Comparison of ENCODE assay signal across 8 cellular contexts in the genomic region with DNA sequence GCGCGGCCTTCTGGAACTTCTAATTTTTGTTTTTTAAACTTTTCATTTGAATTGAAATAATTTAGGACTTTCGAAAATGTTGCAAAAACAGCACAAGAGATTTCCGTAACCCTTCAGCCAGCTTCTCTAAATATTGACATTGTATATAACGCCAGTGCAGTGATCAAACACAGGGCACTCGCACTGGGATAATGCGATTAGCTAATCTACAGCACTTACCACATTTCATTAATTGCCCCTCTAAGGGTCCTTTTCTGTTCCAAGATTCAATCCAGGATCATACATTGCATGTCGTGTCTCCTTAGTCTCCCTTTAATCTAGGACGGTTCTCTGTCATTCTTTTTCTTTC. TPM values are rescaled to one million over a fixed set of nuclear protein-coding genes. Genes with fewer than 3 reads are reported as not detected.
DNase-seq lines count a peak whose midpoint lies in the region; ATAC-seq and TF ChIP-seq lines count a peak whose summit lies in the region.

No MANE protein-coding gene starts in this region.

- H3K9me3 ChIP-seq in Peyer's patch = no peaks in the 10 kb centered on the region

- DNase-seq in Peyer's patch (no peak), fibroblast of pulmonary artery (ENCODE audit: low read depth) (no peak), skeletal muscle cell (ENCODE audit: low read depth) (no peak), AG08396 (ENCODE audit: low spot score) (no peak), glomerular visceral epithelial cell (ENCODE audit: extremely low spot score) (no peak), mesenteric fat pad (ENCODE audit: low spot score) (no peak), DMS153 (lab: John Stamatoyannopoulos, UW) (no peak)

- no peaks in the 10 kb centered on the region for H3K36me3 ChIP-seq in Peyer's patch

- peak; percentile 6 for ATAC-seq in GM19452 (IDR thresholded peaks at IDR 0.05; ENCODE audit: unreplicated experiment)

- H3K4me1 ChIP-seq in Peyer's patch = peaks cover 0 to 40% (median 0%) of the 10 kb centered on the region in 4 donors

- H3K4me3 ChIP-seq in Peyer's patch (peak overlapping the region; percentile 54 to 91 (median 68)), fibroblast of pulmonary artery (replicated peaks; ENCODE audit: low read depth, low read length) (peak overlapping the region; percentile 88), skeletal muscle cell (ENCODE audit: low read depth, low read length) (peak overlapping the region; percentile 85)

- H3K27ac ChIP-seq in Peyer's patch = peak overlapping the region; percentile 66 to 90 (median 82)

- no peaks in the 10 kb centered on the region for H3K27me3 ChIP-seq in Peyer's patch

- no peak for TF ChIP-seq POLR2A in Peyer's patch (IDR thresholded peaks at IDR 0.05)

- TF ChIP-seq CTCF in Peyer's patch (IDR thresholded peaks at IDR 0.05) = no peak
- no peak for TF ChIP-seq CTCF in fibroblast of pulmonary artery (IDR thresholded peaks at IDR 0.05; ENCODE audit: low read length, missing control alignments)

RNA-seq across cellular contexts. Expression of a gene that starts 0.3 kb away (rescaled TPM):
- total RNA-seq in Peyer's patch = 10 to 100 TPM; 17.9 to 38.0 (median 30.1) TPM
- 95.6 TPM for total RNA-seq in mesenteric fat pad
